ENCODE assay signal across 18 cellular contexts in the genomic region with DNA sequence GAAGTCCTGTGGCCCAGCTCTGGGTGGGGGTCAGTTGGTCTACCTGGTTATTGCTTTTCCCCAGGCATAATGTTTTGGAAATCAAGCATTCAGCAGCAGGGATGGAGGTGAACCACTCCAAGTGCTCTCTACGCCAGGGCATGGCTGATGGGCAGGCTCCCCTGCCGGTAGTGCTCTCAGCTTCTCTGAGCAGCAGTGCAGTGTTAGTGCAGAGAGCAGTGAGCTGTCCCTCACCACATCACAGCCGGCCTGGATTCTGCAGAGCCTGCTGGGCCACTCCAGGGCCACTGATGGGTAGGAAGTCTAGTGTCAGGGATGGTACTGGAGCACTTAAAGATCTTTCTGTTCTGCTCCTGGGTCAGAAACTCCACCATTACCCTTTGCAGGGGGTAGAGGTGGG.
"Had no signal": no experiment of that assay in that cellular context is flagged by ENCODE, and none has a peak within 500 bp of the region (broad histone marks: within the 10 kb centered on the region; RNA-seq: fewer than 3 reads in every experiment).

No MANE protein-coding gene starts in this region.

- H3K27ac ChIP-seq: hepatocyte, left lung, neutrophil, parathyroid adenoma, skin epidermis, suprapubic skin had no signal

- ATAC-seq: activated naive CD8-positive, alpha-beta T cell treated with anti-CD3 and anti-CD28 coated beads, Interleukin-2, amount 50 U/mL, for 24 hours; activated T-helper 17 cell treated with anti-CD3 and anti-CD28 coated beads, Interleukin-2, amount 50 U/mL, for 72 hours; left lung; mucosa of descending colon; naive thymus-derived CD8-positive, alpha-beta T cell had no signal

- H3K9ac ChIP-seq: parathyroid adenoma had no signal

- H3K9me3 ChIP-seq: left lung, mucosa of descending colon, neutrophil, suprapubic skin had no signal

- H3K27me3 ChIP-seq: hepatocyte, left lung, neutrophil, suprapubic skin had no signal

- H3K4me1 ChIP-seq: left lung had no signal

- DNase-seq: activated B cell treated with CpG ODN at 0.5 μM for 24 hours; activated CD4-positive, alpha-beta T cell treated with anti-CD3 and anti-CD28 coated beads, Interleukin-2, amount 10 ng/mL, durations not matched to agents 7 days and 5 days; activated CD8-positive, alpha-beta memory T cell treated with anti-CD3 and anti-CD28 coated beads for 24 hours; activated naive CD4-positive, alpha-beta T cell treated with Interleukin-2 at 50 U/mL for 16 hours; activated naive CD8-positive, alpha-beta T cell treated with anti-CD3 and anti-CD28 coated beads, Interleukin-2, amount 50 U/mL, for 24 hours; erythroblast; left lung; mucosa of descending colon; naive thymus-derived CD8-positive, alpha-beta T cell; stimulated activated CD4-positive, alpha-beta T cell treated with anti-CD3 and anti-CD28 coated beads, Interleukin-4, amount 100 ng/mL, for 24 hours; stimulated activated naive CD4-positive, alpha-beta T cell; T-helper 2 cell had no signal

- H3K36me3 ChIP-seq: left lung, suprapubic skin had no signal

- H3K4me3 ChIP-seq: hepatocyte, left lung, mucosa of descending colon, skin epidermis, suprapubic skin had no signal
